In the genomic region with DNA sequence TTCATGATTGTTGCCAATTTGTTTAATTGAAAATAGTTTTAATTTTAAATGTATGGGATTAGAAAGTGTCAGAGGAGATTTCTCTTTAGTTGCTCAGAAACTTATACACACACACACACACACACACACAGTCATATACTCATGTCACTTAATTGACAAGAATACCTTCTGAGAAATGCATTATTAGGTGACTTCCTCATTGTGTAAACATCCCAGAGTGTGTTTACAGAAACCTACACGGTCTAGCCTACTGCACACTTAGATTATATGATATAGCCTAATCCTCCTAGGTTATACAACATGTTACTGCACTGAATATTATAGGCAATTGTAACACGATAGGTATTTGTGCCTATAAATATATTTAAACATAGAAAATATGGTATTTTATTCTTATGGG, we compare ENCODE assay signal across 26 cellular contexts.
"Had no signal": no experiment of that assay in that cellular context is flagged by ENCODE, and none has a peak within 500 bp of the region (broad histone marks: within the 10 kb centered on the region; RNA-seq: fewer than 3 reads in every experiment).

No MANE protein-coding gene starts in this region.

- H3K4me3 ChIP-seq: psoas muscle, right atrium auricular region, smooth muscle cell, stomach, thyroid gland, upper lobe of left lung, vagina had no signal

- DNase-seq: activated B cell treated with CpG ODN at 0.5 μM for 24 hours; activated CD4-positive, alpha-beta T cell treated with anti-CD3 and anti-CD28 coated beads, Interleukin-2, amount 50 U/mL, for 1 hour; activated CD8-positive, alpha-beta T cell treated with anti-CD3 and anti-CD28 coated beads for 36 hours; activated T-cell treated with anti-CD3 and anti-CD28 coated beads, Interleukin-2, amount 50 U/mL, for 48 hours; anterior cingulate cortex; dermis blood vessel endothelial cell; effector memory CD4-positive, alpha-beta T cell; foreskin fibroblast; head of caudate nucleus; hippocampal formation; immature natural killer cell; naive thymus-derived CD8-positive, alpha-beta T cell; occipital lobe; psoas muscle; stimulated activated CD4-positive, alpha-beta T cell treated with anti-CD3 and anti-CD28 coated beads, Interleukin-1b, Interleukin-23, amount 100 ng/mL, for 48 hours; stimulated activated CD4-positive, alpha-beta T cell treated with anti-CD3 and anti-CD28 coated beads, Interleukin-4, amount 100 ng/mL, for 4 hours; stimulated activated CD8-positive, alpha-beta memory T cell treated with anti-CD3 and anti-CD28 coated beads, Interleukin-4, amount 100 ng/mL, for 48 hours; stimulated activated naive B cell treated with anti-CD40 and anti-IgM and Interleukin-4, amounts not matched to agents 10 μg/mL and 1 μg/mL and 100 μg/mL, for 72 hours; stomach; upper lobe of left lung had no signal

- FAIRE-seq: colon, kidney had no signal
